In the genomic region with DNA sequence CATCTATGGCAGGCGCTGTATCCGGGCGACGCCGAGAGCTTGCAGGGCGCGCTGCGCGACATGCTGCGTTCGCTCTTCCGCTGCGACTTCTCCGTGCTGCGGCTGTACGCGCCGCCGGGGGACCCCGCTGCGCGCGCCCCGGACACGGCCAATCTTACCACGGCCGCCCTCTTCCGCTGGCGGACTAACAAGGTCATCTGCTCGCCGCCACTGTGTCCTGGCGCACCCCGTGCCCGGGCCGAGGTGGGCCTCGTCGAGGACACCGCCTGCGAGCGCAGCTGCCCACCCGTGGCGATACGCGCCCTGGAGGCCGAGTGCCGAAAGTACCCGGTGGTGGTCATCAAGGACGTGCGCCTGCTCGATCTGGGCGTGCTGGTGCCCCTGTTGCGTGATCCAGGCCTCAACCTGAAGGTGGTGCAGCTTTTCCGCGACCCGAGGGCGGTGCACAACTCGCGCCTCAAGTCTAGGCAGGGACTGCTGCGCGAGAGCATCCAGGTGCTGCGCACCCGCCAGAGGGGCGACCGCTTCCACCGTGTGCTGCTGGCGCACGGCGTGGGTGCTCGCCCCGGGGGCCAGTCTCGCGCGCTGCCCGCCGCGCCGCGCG, we compare ENCODE assay signal across 8 cellular contexts. TPM values are rescaled to one million over a fixed set of nuclear protein-coding genes. Genes with fewer than 3 reads are reported as not detected.
A peak's percentile ranks its signal among the peaks of the same experiment; 100 is the strongest.
DNase-seq lines count a peak whose midpoint lies in the region; ATAC-seq and TF ChIP-seq lines count a peak whose summit lies in the region.

No MANE protein-coding gene starts in this region.

- in situ Hi-C loops in GM13977 (cut with MboI; ENCODE audit: low pct_unique_long_range_greater_than_20kb, low sequenced_read_pairs, unreplicated experiment) = no loop called here

- H3K27ac ChIP-seq in upper lobe of left lung = peak overlapping the region; percentile 34 to 70 (median 54)

- H3K4me3 Mint-ChIP-seq in T-helper 17 cell = peak overlapping the region; percentile 89
- H3K4me3 Mint-ChIP-seq in chondrocyte (ENCODE audit: unreplicated experiment) = peak overlapping the region; percentile 74
- H3K4me3 Mint-ChIP-seq in memory B cell = peak overlapping the region; percentile 85

- H3K36me3 ChIP-seq in upper lobe of left lung = no peaks in the 10 kb centered on the region

- no peaks in the 10 kb centered on the region for H3K27me3 ChIP-seq in upper lobe of left lung

- ATAC-seq in HG03039 (IDR thresholded peaks at IDR 0.05; ENCODE audit: unreplicated experiment) (peak; percentile 1), T-helper 17 cell (peak; percentile 36), memory B cell (ENCODE audit: low read depth) (peak; percentile 15), upper lobe of left lung (ENCODE audit: low FRiP score in 2 of 2) (peak in 1 of 2 donors; percentile 31)

- no peak for TF ChIP-seq POLR2A in upper lobe of left lung (IDR thresholded peaks at IDR 0.05)

- H3K4me1 Mint-ChIP-seq in T-helper 17 cell = peaks cover 33% of the 10 kb centered on the region
- H3K4me1 Mint-ChIP-seq in chondrocyte (ENCODE audit: low read depth) = peaks cover 25% of the 10 kb centered on the region
- H3K4me1 Mint-ChIP-seq in memory B cell = peaks cover 27% of the 10 kb centered on the region

- TF ChIP-seq EP300 in upper lobe of left lung (IDR thresholded peaks at IDR 0.05) = no peak

- WGBS in upper lobe of left lung, 2 donors = 55% methylated on average over 45 of the region's 79 CpGs; no CpG with 5 or more reads in 1 of the 2 donors

- DNase-seq in GM13977 (ENCODE audit: low spot score) (peak; percentile 24), T-helper 17 cell (peak; percentile 13 to 21 (median 17)), chondrocyte (ENCODE audit: low spot score) (peak; percentile 91), memory B cell (ENCODE audit: low spot score in 2 of 2) (peak; percentile 4 to 26), upper lobe of left lung (peak in 1 of 2 donors; percentile 85), GM19240 (ENCODE audit: insufficient read length, low spot score) (no peak), NCI-H1092 (lab: John Stamatoyannopoulos, UW) (no peak)

- H3K27me3 Mint-ChIP-seq in T-helper 17 cell (no peaks in the 10 kb centered on the region), chondrocyte (ENCODE audit: low read depth) (no peaks in the 10 kb centered on the region), memory B cell (no peaks in the 10 kb centered on the region)

- peak overlapping the region; percentile 55 to 66 (median 60) for H3K4me3 ChIP-seq in upper lobe of left lung

- peaks cover 0 to 27% (median 5%) of the 10 kb centered on the region in 4 donors for H3K4me1 ChIP-seq in upper lobe of left lung

- H3K36me3 Mint-ChIP-seq in T-helper 17 cell (ENCODE audit: low read depth) (no peaks in the 10 kb centered on the region), chondrocyte (ENCODE audit: low read depth) (no peaks in the 10 kb centered on the region), memory B cell (peaks cover 3% of the 10 kb centered on the region)

- H3K27ac Mint-ChIP-seq in T-helper 17 cell = no peak overlapping the region
- H3K27ac Mint-ChIP-seq in chondrocyte (ENCODE audit: unreplicated experiment) = no peak overlapping the region
- H3K27ac Mint-ChIP-seq in memory B cell = no peak overlapping the region

- TF ChIP-seq CTCF in GM13977 (IDR thresholded peaks at IDR 0.05; ENCODE audit: extremely low read depth, insufficient read depth, missing control alignments) = no peak
- TF ChIP-seq CTCF in chondrocyte (IDR thresholded peaks at IDR 0.05) = no peak
- peak in 1 of 6 experiments; percentile 7 for TF ChIP-seq CTCF in upper lobe of left lung (IDR thresholded peaks at IDR 0.05)

- H3K9me3 Mint-ChIP-seq in chondrocyte (ENCODE audit: low read depth) (peaks cover 6% of the 10 kb centered on the region), memory B cell (no peaks in the 10 kb centered on the region)

- H3K9me3 ChIP-seq in T-helper 17 cell (ENCODE audit: control insufficient read depth, low read length, poor library complexity, severe bottlenecking) (no peaks in the 10 kb centered on the region), upper lobe of left lung (peaks cover 0 to 5% (median 0%) of the 10 kb centered on the region in 4 donors)

RNA-seq across cellular contexts. Expression of gene CHST7, which starts 0.9 kb away (rescaled TPM):
- total RNA-seq in T-helper 17 cell (1 to 10 TPM; 6.3 to 6.6 TPM), chondrocyte (6.5 to 11.7 TPM (median 7.0 TPM) in 3 replicates), upper lobe of left lung (10 to 100 TPM in 2 of 6 donors, 1 to 10 TPM in 4; 5.3 to 14.7 (median 9.1) TPM)

RNA-seq across cellular contexts. Expression of gene ZNF674, which starts 29.2 kb away (rescaled TPM):
- 1 to 10 TPM; 1.6 to 3.9 TPM for total RNA-seq in T-helper 17 cell
- 6.3 to 6.5 TPM (median 6.4 TPM) in 3 replicates for total RNA-seq in chondrocyte
- 10 to 100 TPM in 1 of 6 donors, 1 to 10 TPM in 5; 3.0 to 11.5 (median 4.0) TPM for total RNA-seq in upper lobe of left lung

Comparison
In these comparisons a context has a peak if more than half of its experiments do, and no peak if none do; other contexts are left out.
1. DNase-seq: peak in GM13977 (single experiment), T-helper 17 cell (3 of 3), chondrocyte (single experiment) and memory B cell (2 of 2); none in GM19240 (single experiment) and NCI-H1092 (single experiment).
2. Peak in every context shown above with its lines, with median percentiles within 50 percentile points of each other: H3K4me3 Mint-ChIP-seq.